Comparison of ENCODE assay signal across 28 cellular contexts in genomic region chr11:90124371-90124770, GRCh38. TPM values are rescaled to one million over a fixed set of nuclear protein-coding genes. Genes with fewer than 3 reads are reported as not detected.
"Had no signal": no experiment of that assay in that cellular context is flagged by ENCODE, and none has a peak within 500 bp of the region (broad histone marks: within the 10 kb centered on the region; RNA-seq: fewer than 3 reads in every experiment).

No MANE protein-coding gene starts in this region.

- H3K79me2 ChIP-seq: parathyroid adenoma had no signal

- H3K4me2 ChIP-seq: smooth muscle cell had no signal

- ATAC-seq: esophagus mucosa; gastrocnemius medialis; left cardiac atrium; left lung; natural killer cell; sciatic nerve; stimulated activated naive CD8-positive, alpha-beta T cell treated with anti-CD3 and anti-CD28 coated beads, Interleukin-15, amount 100 ng/mL, for 72 hours had no signal

- H3K9ac ChIP-seq: parathyroid adenoma had no signal

- H3K27me3 ChIP-seq: gastrocnemius medialis, left lung, neutrophil, right atrium auricular region, suprapubic skin, transverse colon, vagina had no signal

- H3K27ac ChIP-seq: dorsolateral prefrontal cortex, epithelial cell of prostate, gastrocnemius medialis, left lung, neutrophil, parathyroid adenoma, right atrium auricular region, suprapubic skin, transverse colon, vagina had no signal

- H3K4me1 ChIP-seq: gastrocnemius medialis, left lung, parathyroid adenoma, right atrium auricular region, suprapubic skin, transverse colon, vagina had no signal

- DNase-seq: dorsolateral prefrontal cortex; effector CD4-positive, alpha-beta T cell; endodermal cell; foreskin fibroblast; gastrocnemius medialis; head of caudate nucleus; left cardiac atrium; left lung; mesenchymal stem cell; natural killer cell; stimulated activated CD4-positive, alpha-beta T cell treated with anti-CD3 and anti-CD28 coated beads, Interleukin-12 subunit alpha, Interleukin-12 subunit beta, amount 100 ng/mL, for 4 hours; stimulated activated CD4-positive, alpha-beta T cell treated with anti-CD3 and anti-CD28 coated beads, Interleukin-1b, Interleukin-23, amount 100 ng/mL, for 48 hours; stimulated activated CD4-positive, alpha-beta T cell treated with anti-CD3 and anti-CD28 coated beads, Interleukin-4, amount 100 ng/mL, for 1 hour; stimulated activated CD8-positive, alpha-beta memory T cell treated with anti-CD3 and anti-CD28 coated beads, Interleukin-4, amount 100 ng/mL, for 48 hours; stimulated activated naive CD4-positive, alpha-beta T cell; stimulated activated naive CD8-positive, alpha-beta T cell treated with anti-CD3 and anti-CD28 coated beads, Interleukin-15, amount 100 ng/mL, for 72 hours; transverse colon had no signal

- H2AFZ ChIP-seq: parathyroid adenoma had no signal

- H3K36me3 ChIP-seq: gastrocnemius medialis, left lung, neutrophil, right atrium auricular region, suprapubic skin, transverse colon, vagina had no signal

- H3K9me3 ChIP-seq: gastrocnemius medialis, left lung, neutrophil, right atrium auricular region, suprapubic skin, transverse colon, vagina had no signal

- H3K4me3 ChIP-seq: dorsolateral prefrontal cortex, gastrocnemius medialis, left lung, right atrium auricular region, smooth muscle cell, suprapubic skin, transverse colon, vagina had no signal

RNA-seq across cellular contexts. Expression of gene UBTFL1, which starts 38.6 kb away (rescaled TPM):
- polyA plus RNA-seq: neural cell, smooth muscle cell, thymus had no signal
